Comparison of ENCODE assay signal across 21 cellular contexts in the genomic region with DNA sequence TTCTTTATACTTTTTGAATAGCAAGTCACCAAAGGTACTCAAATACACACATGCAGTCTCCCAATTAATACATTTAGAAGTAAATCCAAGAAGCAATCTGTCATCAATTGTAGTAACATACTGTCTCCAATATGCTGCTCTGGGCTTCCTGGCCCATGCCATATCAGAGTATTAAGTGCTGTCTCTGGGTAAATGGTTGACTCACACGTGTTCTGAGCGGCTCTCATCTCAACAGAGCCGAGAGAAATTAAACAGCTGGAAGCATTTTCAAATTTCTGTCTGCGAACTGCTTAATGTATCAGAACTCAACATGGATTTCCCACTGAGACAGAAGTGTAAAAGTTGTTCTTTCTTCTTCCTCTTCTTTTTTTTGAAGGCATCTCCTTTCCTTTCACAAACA.
"Had no signal": no experiment of that assay in that cellular context is flagged by ENCODE, and none has a peak within 500 bp of the region (broad histone marks: within the 10 kb centered on the region; RNA-seq: fewer than 3 reads in every experiment).

No MANE protein-coding gene starts in this region.

- FAIRE-seq: kidney, pancreas, TTC549 had no signal

- H3K27me3 ChIP-seq: esophagus squamous epithelium, foreskin keratinocyte, neutrophil, pancreas, right atrium auricular region, tibial artery had no signal

- H3K4me3 ChIP-seq: esophagus squamous epithelium, lower lobe of right lung, pancreas, psoas muscle, right atrium auricular region, tibial artery had no signal

- DNase-seq: activated CD4-positive, alpha-beta T cell treated with anti-CD3 and anti-CD28 coated beads for 1 hour; activated CD4-positive, alpha-beta T cell treated with anti-CD3 and anti-CD28 coated beads, Interleukin-2, amount 50 U/mL, for 1 hour; activated CD8-positive, alpha-beta T cell treated with anti-CD3 and anti-CD28 coated beads, Interleukin-2, amount 10 ng/mL, durations not matched to agents 7 days and 5 days; activated gamma-delta T cell; activated naive CD4-positive, alpha-beta T cell treated with anti-CD3 and anti-CD28 coated beads, Interleukin-2, amount 50 U/mL, for 16 hours; activated naive CD8-positive, alpha-beta T cell treated with anti-CD3 and anti-CD28 coated beads, Interleukin-2, amount 50 U/mL, for 24 hours; cerebellar nuclear complex; cortex of kidney; endodermal cell; esophagus squamous epithelium; foreskin keratinocyte; kidney; lower lobe of right lung; pancreas; psoas muscle; stimulated activated CD4-positive, alpha-beta T cell treated with anti-CD3 and anti-CD28 coated beads, Interleukin-12 subunit alpha, Interleukin-12 subunit beta, amount 100 ng/mL, for 4 hours; substantia nigra; tibial artery had no signal

- H3K9me3 ChIP-seq: lower lobe of right lung, neutrophil, pancreas, tibial artery had no signal

- H3K4me1 ChIP-seq: esophagus squamous epithelium, foreskin keratinocyte, lower lobe of right lung, pancreas, psoas muscle, right atrium auricular region, tibial artery had no signal

- H3K27ac ChIP-seq: esophagus squamous epithelium, foreskin keratinocyte, lower lobe of right lung, neutrophil, pancreas, psoas muscle, right atrium auricular region, tibial artery had no signal

- H3K36me3 ChIP-seq: esophagus squamous epithelium, lower lobe of right lung, neutrophil, pancreas, right atrium auricular region, tibial artery had no signal
